In genomic region chr14:74932401-74932901, GRCh38 we compare ENCODE assay signal across 1 cellular context.
TF ChIP-seq lines count a peak whose summit lies in the region.

No MANE protein-coding gene starts in this region.

TF ChIP-seq in IMR-90, 13 proteins besides CTCF, POLR2A, EP300 and RAD21:
- TF ChIP-seq CEBPB (IDR thresholded peaks at IDR 0.05; ENCODE audit: low read depth, low read length) (no peak), SMC3 (IDR thresholded peaks at IDR 0.05; ENCODE audit: low read depth, low read length) (no peak), MXI1 (IDR thresholded peaks at IDR 0.05; ENCODE audit: borderline replicate concordance, low read depth, low read length) (no peak), MAZ (IDR thresholded peaks at IDR 0.05; ENCODE audit: borderline replicate concordance, low read depth, low read length) (no peak), RCOR1 (IDR thresholded peaks at IDR 0.05; ENCODE audit: insufficient replicate concordance, low read length) (no peak), BHLHE40 (IDR thresholded peaks at IDR 0.05; ENCODE audit: low read depth, low read length) (no peak), RFX5 (IDR thresholded peaks at IDR 0.05; ENCODE audit: low read depth, low read length) (no peak), USF2 (IDR thresholded peaks at IDR 0.05; ENCODE audit: low read depth, low read length) (no peak), MAFK (IDR thresholded peaks at IDR 0.05; ENCODE audit: low read depth, low read length) (no peak), NFE2L2 (IDR thresholded peaks at IDR 0.05; ENCODE audit: low read depth, low read length) (no peak), CHD1 (IDR thresholded peaks at IDR 0.05; ENCODE audit: low read depth, low read length) (no peak), FOS (IDR thresholded peaks at IDR 0.05; ENCODE audit: low read depth, low read length) (no peak), ELK1 (IDR thresholded peaks at IDR 0.05; ENCODE audit: borderline replicate concordance, low read depth, low read length) (no peak)
